Comparison of ENCODE assay signal across 8 cellular contexts in genomic region chr10:89426230-89426868, GRCh38. TPM values are rescaled to one million over a fixed set of nuclear protein-coding genes. Genes with fewer than 3 reads are reported as not detected.
DNase-seq lines count a peak whose midpoint lies in the region; ATAC-seq, FAIRE-seq and TF ChIP-seq lines count a peak whose summit lies in the region.

No MANE protein-coding gene starts in this region.

- intact Hi-C loops in kidney (cut with DNase I) (loop anchor here (5.0 kb wide), 1 partner anchor 136 kb away; no protein-coding TSS in a partner anchor), testis (cut with DNase I; ENCODE audit: low total_unique reads) (loop anchor here (10.0 kb wide), 1 partner anchor 128 kb away; no protein-coding TSS in a partner anchor)

- peak; percentile 71 for FAIRE-seq in kidney (lab: Jason Lieb, UNC)

- WGBS in testis, 2 donors: 58 to 63% methylated on average over 4 to 5 of the region's 5 CpGs

- peaks cover 4 to 38% of the 10 kb centered on the region in 2 donors for H3K4me1 ChIP-seq in kidney (ENCODE audit: control insufficient read depth in 1 of 2, insufficient read depth in 1 of 2, low read depth in 1 of 2, low read length in 2 of 2)
- no peaks in the 10 kb centered on the region for H3K4me1 ChIP-seq in testis
- H3K4me1 ChIP-seq in effector memory CD4-positive, alpha-beta T cell (ENCODE audit: control insufficient read depth, insufficient read depth, low read length, poor library complexity, severe bottlenecking): no peaks in the 10 kb centered on the region

- H3K27ac ChIP-seq in C4-2B (no peak overlapping the region), kidney (ENCODE audit: low read depth in 2 of 2, low read length in 2 of 2) (peak overlapping the region; percentile 21 to 58), testis (no peak overlapping the region)
- H3K27ac ChIP-seq in effector memory CD4-positive, alpha-beta T cell (ENCODE audit: insufficient read depth, low read length, poor library complexity, severe bottlenecking): no peak overlapping the region

- no peak for TF ChIP-seq POLR2A in testis (IDR thresholded peaks at IDR 0.05)

- TF ChIP-seq CTCF in C4-2B (conservative IDR thresholded peaks at IDR 0.05) (peak; percentile 86), kidney (IDR thresholded peaks at IDR 0.05; ENCODE audit: borderline replicate concordance, extremely low read depth, insufficient read depth) (peak; percentile 84), testis (IDR thresholded peaks at IDR 0.05) (peak; percentile 63 to 75 (median 75))

- H3K4me3 ChIP-seq in kidney (ENCODE audit: low read length in 2 of 2): no peak overlapping the region
- no peak overlapping the region for H3K4me3 ChIP-seq in testis
- H3K4me3 ChIP-seq in effector memory CD4-positive, alpha-beta T cell (ENCODE audit: insufficient read depth, low read depth, low read length, poor library complexity, severe bottlenecking): no peak overlapping the region

- H3K9ac ChIP-seq in kidney (ENCODE audit: low read length in 2 of 2): peak overlapping the region; percentile 16 to 42

- in situ Hi-C loops in T47D (cut with HindIII; ENCODE audit: low pct_unique_long_range_greater_than_20kb, low sequenced_read_pairs): no loop called here

- H3K36me3 ChIP-seq in kidney (ENCODE audit: control insufficient read depth in 1 of 2, insufficient read depth in 2 of 2, low read length in 2 of 2) (peaks cover 3% of the 10 kb centered on the region in 2 donors), testis (ENCODE audit: low read depth, missing control alignments) (no peaks in the 10 kb centered on the region)
- H3K36me3 ChIP-seq in effector memory CD4-positive, alpha-beta T cell (ENCODE audit: control insufficient read depth, insufficient read depth, low read length): no peaks in the 10 kb centered on the region

- peak; percentile 69 for ATAC-seq in GM19035 (IDR thresholded peaks at IDR 0.05; ENCODE audit: unreplicated experiment)

- peak; percentile 23 for DNase-seq in NCI-H2227 treated with DMSO at 0.1 percent for 48 hours (lab: John Stamatoyannopoulos, UW)
- peak; percentile 46 to 77 for DNase-seq in T47D (ENCODE audit: low read depth in 1 of 2, low spot score in 1 of 2)
- no peak for DNase-seq in kidney
- DNase-seq in testis: no peak
- DNase-seq in NCI-H1105 (lab: John Stamatoyannopoulos, UW): no peak
- no peak for DNase-seq in effector memory CD4-positive, alpha-beta T cell

- no peaks in the 10 kb centered on the region for H3K27me3 ChIP-seq in testis
- no peaks in the 10 kb centered on the region for H3K27me3 ChIP-seq in effector memory CD4-positive, alpha-beta T cell (replicated peaks; ENCODE audit: control insufficient read depth, insufficient read depth, low read length, poor library complexity, severe bottlenecking)

- no peaks in the 10 kb centered on the region for H3K9me3 ChIP-seq in kidney (ENCODE audit: control insufficient read depth in 1 of 2, low read length in 2 of 2)
- H3K9me3 ChIP-seq in testis: no peaks in the 10 kb centered on the region
- no peaks in the 10 kb centered on the region for H3K9me3 ChIP-seq in effector memory CD4-positive, alpha-beta T cell (ENCODE audit: control insufficient read depth, low read length)

RNA-seq across cellular contexts. Expression of gene IFIT5, which starts 12.0 kb away (rescaled TPM):
- total RNA-seq in kidney (23.3 TPM), testis (1 to 10 TPM; 8.2 to 9.2 TPM)
- polyA plus RNA-seq in kidney (ENCODE audit: insufficient read depth, low read depth, low replicate concordance) (11.0 TPM), testis (ENCODE audit: insufficient read depth, low read depth, low replicate concordance) (6.9 TPM)

RNA-seq across cellular contexts. Expression of gene IFIT1, which starts 33.9 kb away (rescaled TPM):
- total RNA-seq in kidney (16.9 TPM), testis (10 to 100 TPM; 13.1 to 15.3 TPM)
- polyA plus RNA-seq in kidney (ENCODE audit: insufficient read depth, low read depth, low replicate concordance) (40.9 TPM), testis (ENCODE audit: insufficient read depth, low read depth, low replicate concordance) (14.8 TPM)

RNA-seq across cellular contexts. Expression of gene IFIT1B, which starts 48.5 kb away (rescaled TPM):
- total RNA-seq in kidney (not detected), testis (not detected)
- polyA plus RNA-seq in kidney (ENCODE audit: insufficient read depth, low read depth, low replicate concordance) (not detected), testis (ENCODE audit: insufficient read depth, low read depth, low replicate concordance) (not detected)

Comparison
In these comparisons a context has a peak if more than half of its experiments do, and no peak if none do; other contexts are left out.
1. H3K27ac ChIP-seq: peak in kidney (2 of 2); none in C4-2B (single experiment), testis (0 of 2) and effector memory CD4-positive, alpha-beta T cell (single experiment).
2. DNase-seq: peak in NCI-H2227 treated with DMSO at 0.1 percent for 48 hours (single experiment) and T47D (2 of 2); none in kidney (single experiment), testis (single experiment), NCI-H1105 (single experiment) and effector memory CD4-positive, alpha-beta T cell (0 of 3).
3. Peak in every context shown above with its lines, with median percentiles within 50 percentile points of each other: CTCF ChIP-seq.